9 cellular contexts compared by ENCODE assay signal in the genomic region with DNA sequence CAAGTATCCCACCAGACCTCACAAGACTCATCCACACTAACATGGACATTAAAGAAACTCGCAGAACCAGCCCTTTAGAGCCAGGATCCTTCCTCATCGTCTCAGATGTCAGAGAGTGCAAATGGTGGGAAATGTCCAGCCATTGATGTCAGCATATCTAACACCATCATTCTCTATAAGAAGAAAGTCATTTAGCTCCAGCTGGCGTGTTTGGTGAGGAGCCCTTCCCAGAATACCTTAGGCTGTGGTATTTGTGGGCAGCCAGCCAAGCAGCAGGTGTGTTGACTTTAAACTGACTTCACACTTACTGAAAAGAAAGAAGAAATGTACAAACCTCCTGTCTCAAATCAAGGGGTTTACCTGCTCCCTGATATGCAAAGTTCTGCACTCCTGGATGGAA. TPM values are rescaled to one million over a fixed set of nuclear protein-coding genes. Genes with fewer than 3 reads are reported as not detected.
A peak's percentile ranks its signal among the peaks of the same experiment; 100 is the strongest.
DNase-seq lines count a peak whose midpoint lies in the region; ATAC-seq and TF ChIP-seq lines count a peak whose summit lies in the region.
"Had no signal": no experiment of that assay in that cellular context is flagged by ENCODE, and none has a peak within 500 bp of the region (broad histone marks: within the 10 kb centered on the region; RNA-seq: fewer than 3 reads in every experiment).

No MANE protein-coding gene starts in this region.

- H3K27me3 ChIP-seq in mammary epithelial cell (ENCODE audit: insufficient read depth, low read length) (no peaks in the 10 kb centered on the region), HAP-1 (ENCODE audit: low read depth) (no peaks in the 10 kb centered on the region), adrenal gland (no peaks in the 10 kb centered on the region)

- H3K36me3 ChIP-seq in mammary epithelial cell (ENCODE audit: insufficient read depth, low read length) (peaks cover 13% of the 10 kb centered on the region), HAP-1 (replicated peaks) (peaks cover 79% of the 10 kb centered on the region), adrenal gland (replicated peaks in 1 of 2) (peaks cover 0 to 62% of the 10 kb centered on the region in 2 donors)

- in situ Hi-C loops in mammary epithelial cell (cut with MboI; ENCODE audit: low sequenced_read_pairs in 2 of 2): no loop called here
- in situ Hi-C loops in HAP-1 (cut with MboI; ENCODE audit: low sequenced_read_pairs): no loop called here
- in situ Hi-C loops in KBM-7 (cut with MboI; ENCODE audit: low pct_unique_long_range_greater_than_20kb, low sequenced_read_pairs): no loop called here

- peak overlapping the region; percentile 92 for H3K27ac ChIP-seq in VCaP
- H3K27ac ChIP-seq in mammary epithelial cell (ENCODE audit: insufficient read depth, low read depth, low read length): no peak overlapping the region
- H3K27ac ChIP-seq in adrenal gland: no peak overlapping the region

- no peak for TF ChIP-seq CTCF in VCaP (conservative IDR thresholded peaks at IDR 0.05)
- no peak for TF ChIP-seq CTCF in mammary epithelial cell (conservative IDR thresholded peaks at IDR 0.05 in 1 of 2, IDR thresholded peaks at IDR 0.05 in 1 of 2; ENCODE audit: extremely low read depth in 1 of 2, insufficient read depth in 1 of 2, low read depth in 1 of 2, low read length in 2 of 2)
- TF ChIP-seq CTCF in adrenal gland (IDR thresholded peaks at IDR 0.05): no peak

- no TSS peak for BruUV-seq in mammary epithelial cell (replicated peaks; lab: Mats Ljungman, UMichigan)

- TF ChIP-seq POLR2A in adrenal gland (IDR thresholded peaks at IDR 0.05): no peak

- H3K4me3 ChIP-seq in mammary epithelial cell (replicated peaks in 1 of 3; ENCODE audit: insufficient read depth in 1 of 3, low read depth in 2 of 3, low read length in 3 of 3) (no peak overlapping the region), HAP-1 (no peak overlapping the region), adrenal gland (no peak overlapping the region)

- ATAC-seq in GM18511 (IDR thresholded peaks at IDR 0.05; ENCODE audit: unreplicated experiment): no peak

- dilution Hi-C loops in mammary epithelial cell (cut with HindIII; ENCODE audit: low sequenced_read_pairs): no loop called here

- no peaks in the 10 kb centered on the region for H4K20me1 ChIP-seq in mammary epithelial cell (ENCODE audit: insufficient read depth, low read length)

- WGBS in mammary epithelial cell (ENCODE audit: low coverage, missing lambda C conversion rate): 100% methylated on average over 2 of the region's 3 CpGs
- WGBS in adrenal gland, 4 donors: 89 to 100% (median 96%) methylated on average over 3 of the region's 3 CpGs

- H3K9ac ChIP-seq in mammary epithelial cell (ENCODE audit: insufficient read depth, low read length): no peak overlapping the region

- H3K4me1 ChIP-seq in mammary epithelial cell (ENCODE audit: insufficient read depth, low read length) (peaks cover under 1% of the 10 kb centered on the region), HAP-1 (no peaks in the 10 kb centered on the region), adrenal gland (replicated peaks in 1 of 2) (peaks cover 0 to 10% of the 10 kb centered on the region in 2 donors)

- H3K9me3 ChIP-seq in mammary epithelial cell (replicated peaks; ENCODE audit: insufficient read depth, low read length) (no peaks in the 10 kb centered on the region), HAP-1 (no peaks in the 10 kb centered on the region), adrenal gland (replicated peaks in 1 of 3) (no peaks in the 10 kb centered on the region)

- H3K4me2 ChIP-seq in mammary epithelial cell (ENCODE audit: insufficient read depth, low read depth, low read length): no peak overlapping the region

- intact Hi-C loops in mammary epithelial cell (cut with micrococcal nuclease): no loop called here
- intact Hi-C loops in adrenal gland (cut with DNase I): no loop called here

- CTCF ChIA-PET in mammary epithelial cell (lab: Charles Lee; ENCODE audit: low non-redundant PET): no interaction called here

- no peaks in the 10 kb centered on the region for H3K79me2 ChIP-seq in mammary epithelial cell (ENCODE audit: insufficient read depth, low read length)

- H2AFZ ChIP-seq in mammary epithelial cell (ENCODE audit: low read depth, low read length): no peak overlapping the region

- DNase-seq in NCI-H1105 treated with DMSO at 0.1 percent for 48 hours (lab: John Stamatoyannopoulos, UW): peak; percentile 68
- DNase-seq in mammary epithelial cell: peak; percentile 53
- DNase-seq in stimulated activated CD4-positive, alpha-beta T cell treated with anti-CD3 and anti-CD28 coated beads, Interleukin-2, amount 100 ng/mL, for 24 hours: peak; percentile 36 to 66
- no peak for DNase-seq in HAP-1 (ENCODE audit: low spot score in 2 of 2)
- DNase-seq in adrenal gland: no peak
- DNase-seq in KBM-7: no peak
- DNase-seq: naive B cell had no signal

RNA-seq across cellular contexts. Expression of gene FYCO1, which starts 17.3 kb away (rescaled TPM):
- 10 to 100 TPM; 18.8 to 24.8 TPM for total RNA-seq in mammary epithelial cell
- 7.1 TPM for polyA plus RNA-seq in mammary epithelial cell
- polyA minus RNA-seq in mammary epithelial cell: 28.2 TPM
- 10 to 100 TPM; 25.3 to 74.3 (median 39.5) TPM for total RNA-seq in adrenal gland
- polyA plus RNA-seq in adrenal gland: 10 to 100 TPM; 13.3 to 24.3 (median 20.2) TPM

RNA-seq across cellular contexts. Expression of gene CXCR6, which starts 35.1 kb away (rescaled TPM):
- total RNA-seq in mammary epithelial cell (not detected), adrenal gland (1 to 10 TPM in 2 of 8 donors, under 1 TPM in 6; 0.28 to 2.9 (median 0.66) TPM)
- polyA plus RNA-seq in mammary epithelial cell (not detected), adrenal gland (under 1 TPM; 0.30 to 0.57 (median 0.32) TPM)
- polyA minus RNA-seq in mammary epithelial cell: not detected

RNA-seq across cellular contexts. Expression of gene XCR1, which starts 48.9 kb away (rescaled TPM):
- total RNA-seq in mammary epithelial cell (not detected), adrenal gland (under 1 TPM in 4 of 8 donors, not detected in 4; 0.13 to 0.18 (median 0.15) TPM)
- polyA plus RNA-seq in mammary epithelial cell (not detected), adrenal gland (under 1 TPM in 2 of 3 donors, not detected in 1; 0.08 to 0.13 TPM)
- not detected for polyA minus RNA-seq in mammary epithelial cell

Comparison
In these comparisons a context has a peak if more than half of its experiments do, and no peak if none do; other contexts are left out.
1. DNase-seq: peak in NCI-H1105 treated with DMSO at 0.1 percent for 48 hours (single experiment), mammary epithelial cell (single experiment) and stimulated activated CD4-positive, alpha-beta T cell treated with anti-CD3 and anti-CD28 coated beads, Interleukin-2, amount 100 ng/mL, for 24 hours (2 of 2); none in HAP-1 (0 of 2), adrenal gland (0 of 7) and KBM-7 (single experiment).